In genomic region chr1:223713546-223714420, GRCh38 we compare ENCODE assay signal across 9 cellular contexts. TPM values are rescaled to one million over a fixed set of nuclear protein-coding genes. Genes with fewer than 3 reads are reported as not detected.
DNase-seq lines count a peak whose midpoint lies in the region; ATAC-seq and TF ChIP-seq lines count a peak whose summit lies in the region.
"Had no signal": no experiment of that assay in that cellular context is flagged by ENCODE, and none has a peak within 500 bp of the region (broad histone marks: within the 10 kb centered on the region; RNA-seq: fewer than 3 reads in every experiment).

No MANE protein-coding gene starts in this region.

- ATAC-seq in HG02884 (IDR thresholded peaks at IDR 0.05; ENCODE audit: unreplicated experiment): no peak

- H3K9ac ChIP-seq in ES-I3 (ENCODE audit: low read depth, low read length): peak overlapping the region; percentile 70; the same call in 1 of the 2 replicates

- intact Hi-C loops in esophagus squamous epithelium (cut with DNase I): loop anchor here (5.0 kb wide), 1 partner anchor 34 kb away; no protein-coding TSS in a partner anchor

- 11 to 13% methylated on average over 7 of the region's 7 CpGs for WGBS in esophagus squamous epithelium, 2 donors

- H3K36me3 ChIP-seq in ES-I3 (ENCODE audit: insufficient read depth, low read length): no peaks in the 10 kb centered on the region; the same call in 1 of the 2 replicates
- H3K36me3 ChIP-seq in esophagus squamous epithelium: peaks cover 7 to 26% (median 9%) of the 10 kb centered on the region in 3 donors

- H3K9me3 ChIP-seq in ES-I3 (ENCODE audit: control insufficient read depth, insufficient read depth, low read length) (no peaks in the 10 kb centered on the region), esophagus squamous epithelium (no peaks in the 10 kb centered on the region)

- peak in 1 of 6 experiments; percentile 3 for TF ChIP-seq CTCF in esophagus squamous epithelium (IDR thresholded peaks at IDR 0.05)

- peak overlapping the region; percentile 98 to 99 (median 99) for H3K27ac ChIP-seq in esophagus squamous epithelium

- H3K27me3 ChIP-seq in esophagus squamous epithelium: no peaks in the 10 kb centered on the region

- TF ChIP-seq POLR2A in esophagus squamous epithelium (IDR thresholded peaks at IDR 0.05): no peak

- peak overlapping the region; percentile 87 to 96 (median 94) for H3K4me3 ChIP-seq in esophagus squamous epithelium

- DNase-seq in SW480 (ENCODE audit: low spot score) (peak; percentile 46), esophagus squamous epithelium (lab: John Stamatoyannopoulos, UW) (no peak), renal cortical epithelial cell (ENCODE audit: low read depth) (peak; percentile 88), NCI-H524 (lab: John Stamatoyannopoulos, UW) (no peak), pons (ENCODE audit: low spot score) (no peak), NCI-H1694 (lab: John Stamatoyannopoulos, UW) (no peak)

- peaks cover 53% of the 10 kb centered on the region for H3K4me1 ChIP-seq in ES-I3 (ENCODE audit: insufficient read depth, low read length)
- peaks cover 39 to 85% (median 41%) of the 10 kb centered on the region in 3 donors for H3K4me1 ChIP-seq in esophagus squamous epithelium

RNA-seq across cellular contexts. Expression of gene CAPN2, which starts 1.4 kb away (rescaled TPM):
- 100 to 1,000 TPM; 145 to 234 (median 177) TPM for total RNA-seq in esophagus squamous epithelium
- 300 and 425 TPM in 2 replicates for total RNA-seq in renal cortical epithelial cell

RNA-seq across cellular contexts. Expression of gene CAPN8, which starts 48.3 kb away (rescaled TPM):
- 1 to 10 TPM in 1 of 4 donors, under 1 TPM in 2, not detected in 1; 0.26 to 1.1 (median 0.57) TPM for total RNA-seq in esophagus squamous epithelium
- total RNA-seq in renal cortical epithelial cell: 0.05 TPM in 1 of 2 replicates, not detected in the other
- total RNA-seq: LHCN-M2 had no signal

Comparison
In these comparisons a context has a peak if more than half of its experiments do, and no peak if none do; other contexts are left out.
1. DNase-seq: peak in SW480 (single experiment) and renal cortical epithelial cell (single experiment); none in esophagus squamous epithelium (single experiment), NCI-H524 (0 of 2), pons (single experiment) and NCI-H1694 (single experiment).